20 cellular contexts compared by ENCODE assay signal in genomic region chr3:130948929-130949328, GRCh38. TPM values are rescaled to one million over a fixed set of nuclear protein-coding genes. Genes with fewer than 3 reads are reported as not detected.
DNase-seq lines count a peak whose midpoint lies in the region; ATAC-seq and TF ChIP-seq lines count a peak whose summit lies in the region.
"Had no signal": no experiment of that assay in that cellular context is flagged by ENCODE, and none has a peak within 500 bp of the region (broad histone marks: within the 10 kb centered on the region; RNA-seq: fewer than 3 reads in every experiment).

No MANE protein-coding gene starts in this region.

- H3K36me3 ChIP-seq in gastrocnemius medialis = peaks cover 0 to 50% of the 10 kb centered on the region in 2 donors

- H3K27me3 Mint-ChIP-seq in stimulated activated naive CD8-positive, alpha-beta T cell treated with anti-CD3 and anti-CD28 coated beads, Interleukin-15, Interleukin-2, amounts not matched to agents 100 ng/mL and 50 ng/mL, for 24 hours = no peaks in the 10 kb centered on the region
- no peaks in the 10 kb centered on the region for H3K27me3 Mint-ChIP-seq in WTC11 (ENCODE audit: low read depth)
- H3K27me3 Mint-ChIP-seq: CD4-positive, alpha-beta T cell had no signal

- POLR2A ChIA-PET in WTC11 (lab: Charles Lee) = no interaction called here

- ATAC-seq in stimulated activated naive CD8-positive, alpha-beta T cell treated with anti-CD3 and anti-CD28 coated beads, Interleukin-15, Interleukin-2, amounts not matched to agents 100 U/mL and 50 U/mL, for 24 hours = no peak
- ATAC-seq in GM19468 (IDR thresholded peaks at IDR 0.05; ENCODE audit: extremely low read depth, unreplicated experiment) (peak; percentile 37), WTC11 (no peak), gastrocnemius medialis (no peak)
- ATAC-seq: HepG2, PC-3 had no signal

- TF ChIP-seq CTCF in VCaP (conservative IDR thresholded peaks at IDR 0.05) (no peak), WTC11 (IDR thresholded peaks at IDR 0.05) (no peak), gastrocnemius medialis (IDR thresholded peaks at IDR 0.05 in 4 of 5, conservative IDR thresholded peaks at IDR 0.05 in 1 of 5) (no peak)

- peaks cover 18% of the 10 kb centered on the region for H3K4me1 Mint-ChIP-seq in stimulated activated naive CD8-positive, alpha-beta T cell treated with anti-CD3 and anti-CD28 coated beads, Interleukin-15, Interleukin-2, amounts not matched to agents 100 ng/mL and 50 ng/mL, for 24 hours (ENCODE audit: low read depth)
- H3K4me1 Mint-ChIP-seq in WTC11 = peaks cover 3% of the 10 kb centered on the region

- no peaks in the 10 kb centered on the region for H3K27me3 ChIP-seq in gastrocnemius medialis
- H3K27me3 ChIP-seq: SJSA1 had no signal

- peak overlapping the region; percentile 41; the same call in 1 of the 2 replicates for H3K27ac ChIP-seq in VCaP
- no peak overlapping the region for H3K27ac ChIP-seq in gastrocnemius medialis
- H3K27ac ChIP-seq: KMS-11, SJSA1 had no signal

- H3K9me3 ChIP-seq in gastrocnemius medialis = peaks cover 0 to 7% (median 0%) of the 10 kb centered on the region in 3 donors
- H3K9me3 ChIP-seq: SJSA1 had no signal

- no peak overlapping the region for H3K4me3 ChIP-seq in gastrocnemius medialis
- H3K4me3 ChIP-seq: SJSA1 had no signal

- in situ Hi-C loops in gastrocnemius medialis (cut with MboI; ENCODE audit: low sequenced_read_pairs in 4 of 4) = no loop called here

- H3K9me3 Mint-ChIP-seq in stimulated activated naive CD8-positive, alpha-beta T cell treated with anti-CD3 and anti-CD28 coated beads, Interleukin-15, Interleukin-2, amounts not matched to agents 100 ng/mL and 50 ng/mL, for 24 hours = no peaks in the 10 kb centered on the region
- no peaks in the 10 kb centered on the region for H3K9me3 Mint-ChIP-seq in WTC11
- H3K9me3 Mint-ChIP-seq: CD4-positive, alpha-beta T cell had no signal

- peak overlapping the region; percentile 24 for H3K27ac Mint-ChIP-seq in stimulated activated naive CD8-positive, alpha-beta T cell treated with anti-CD3 and anti-CD28 coated beads, Interleukin-15, Interleukin-2, amounts not matched to agents 100 ng/mL and 50 ng/mL, for 24 hours
- H3K27ac Mint-ChIP-seq in WTC11 = no peak overlapping the region
- H3K27ac Mint-ChIP-seq: CD4-positive, alpha-beta T cell had no signal

- no peak for DNase-seq in stimulated activated naive CD8-positive, alpha-beta T cell treated with anti-CD3 and anti-CD28 coated beads, Interleukin-15, Interleukin-2, amounts not matched to agents 100 U/mL and 50 U/mL, for 24 hours
- DNase-seq in cerebellar cortex (ENCODE audit: low spot score) (no peak), WTC11 (ENCODE audit: low spot score) (no peak), NOMO-1 treated with dmso at 0.1 percent for 144 hours (lab: John Stamatoyannopoulos, UW; ENCODE audit: unreplicated experiment) (no peak), gastrocnemius medialis (no peak)
- DNase-seq: ACHN; CD4-positive, alpha-beta T cell; DND-41; GDM1; NCI-H1092; NCI-H345; NCI-H69; NK-92 treated with Interleukin-12 subunit alpha and Interleukin-12 subunit beta, amount 100 ng/mL, for 24 hours; PC-3 had no signal

- no peak overlapping the region for H3K4me3 Mint-ChIP-seq in stimulated activated naive CD8-positive, alpha-beta T cell treated with anti-CD3 and anti-CD28 coated beads, Interleukin-15, Interleukin-2, amounts not matched to agents 100 ng/mL and 50 ng/mL, for 24 hours
- H3K4me3 Mint-ChIP-seq in WTC11 = no peak overlapping the region
- H3K4me3 Mint-ChIP-seq: CD4-positive, alpha-beta T cell had no signal

- intact Hi-C loops in gastrocnemius medialis (cut with DNase I; ENCODE audit: low total_unique reads) = no loop called here

- CTCF ChIA-PET in WTC11 (lab: Charles Lee) = no interaction called here

- H3K36me3 Mint-ChIP-seq in stimulated activated naive CD8-positive, alpha-beta T cell treated with anti-CD3 and anti-CD28 coated beads, Interleukin-15, Interleukin-2, amounts not matched to agents 100 ng/mL and 50 ng/mL, for 24 hours (ENCODE audit: low read depth) = peaks cover 76% of the 10 kb centered on the region
- peaks cover 28% of the 10 kb centered on the region for H3K36me3 Mint-ChIP-seq in WTC11

- TF ChIP-seq POLR2A in gastrocnemius medialis (IDR thresholded peaks at IDR 0.05) = no peak

- H3K4me1 ChIP-seq in gastrocnemius medialis = no peaks in the 10 kb centered on the region

TF ChIP-seq in WTC11, 78 proteins besides CTCF, POLR2A, EP300 and RAD21:
- TF ChIP-seq, protein P1, sequence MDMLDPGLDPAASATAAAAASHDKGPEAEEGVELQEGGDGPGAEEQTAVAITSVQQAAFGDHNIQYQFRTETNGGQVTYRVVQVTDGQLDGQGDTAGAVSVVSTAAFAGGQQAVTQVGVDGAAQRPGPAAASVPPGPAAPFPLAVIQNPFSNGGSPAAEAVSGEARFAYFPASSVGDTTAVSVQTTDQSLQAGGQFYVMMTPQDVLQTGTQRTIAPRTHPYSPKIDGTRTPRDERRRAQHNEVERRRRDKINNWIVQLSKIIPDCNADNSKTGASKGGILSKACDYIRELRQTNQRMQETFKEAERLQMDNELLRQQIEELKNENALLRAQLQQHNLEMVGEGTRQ (CRISPR knock-in tag; IDR thresholded peaks at IDR 0.05) = no peak
- TF ChIP-seq NFYB (CRISPR knock-in tag; conservative IDR thresholded peaks at IDR 0.05; ENCODE audit: low read depth) (no peak), OVOL2 (CRISPR knock-in tag; IDR thresholded peaks at IDR 0.05; ENCODE audit: borderline replicate concordance) (no peak), MYBL2 (CRISPR knock-in tag; IDR thresholded peaks at IDR 0.05) (no peak)

RNA-seq across cellular contexts. Expression of gene ATP2C1, which starts 55.0 kb away (rescaled TPM):
- total RNA-seq in WTC11 (2021) = 62.5 to 68.4 TPM (median 67.0 TPM) in 3 replicates
- 10 to 100 TPM; 25.1 to 41.7 (median 26.4) TPM for total RNA-seq in gastrocnemius medialis
